1 cellular context compared by ENCODE assay signal in genomic region chr2:158359846-158360245, GRCh38.
TF ChIP-seq lines count a peak whose summit lies in the region.

No MANE protein-coding gene starts in this region.

TF ChIP-seq in IMR-90, 13 proteins besides CTCF, POLR2A, EP300 and RAD21:
- TF ChIP-seq USF2 (IDR thresholded peaks at IDR 0.05; ENCODE audit: low read depth, low read length) = no peak
- no peak for TF ChIP-seq RCOR1 (IDR thresholded peaks at IDR 0.05; ENCODE audit: insufficient replicate concordance, low read length)
- TF ChIP-seq MXI1 (IDR thresholded peaks at IDR 0.05; ENCODE audit: borderline replicate concordance, low read depth, low read length) = no peak
- TF ChIP-seq SMC3 (IDR thresholded peaks at IDR 0.05; ENCODE audit: low read depth, low read length) = no peak
- no peak for TF ChIP-seq MAFK (IDR thresholded peaks at IDR 0.05; ENCODE audit: low read depth, low read length)
- TF ChIP-seq RFX5 (IDR thresholded peaks at IDR 0.05; ENCODE audit: low read depth, low read length) = no peak
- TF ChIP-seq CEBPB (IDR thresholded peaks at IDR 0.05; ENCODE audit: low read depth, low read length) = no peak
- no peak for TF ChIP-seq MAZ (IDR thresholded peaks at IDR 0.05; ENCODE audit: borderline replicate concordance, low read depth, low read length)
- no peak for TF ChIP-seq FOS (IDR thresholded peaks at IDR 0.05; ENCODE audit: low read depth, low read length)
- TF ChIP-seq CHD1 (IDR thresholded peaks at IDR 0.05; ENCODE audit: low read depth, low read length) = no peak
- TF ChIP-seq ELK1 (IDR thresholded peaks at IDR 0.05; ENCODE audit: borderline replicate concordance, low read depth, low read length) = no peak
- no peak for TF ChIP-seq NFE2L2 (IDR thresholded peaks at IDR 0.05; ENCODE audit: low read depth, low read length)
- TF ChIP-seq BHLHE40 (IDR thresholded peaks at IDR 0.05; ENCODE audit: low read depth, low read length) = no peak
